ENCODE assay signal across 8 cellular contexts in genomic region chr2:42792087-42792582, GRCh38. TPM values are rescaled to one million over a fixed set of nuclear protein-coding genes. Genes with fewer than 3 reads are reported as not detected.
DNase-seq lines count a peak whose midpoint lies in the region; ATAC-seq, FAIRE-seq and TF ChIP-seq lines count a peak whose summit lies in the region.

No MANE protein-coding gene starts in this region.

- no peaks in the 10 kb centered on the region for H4K20me1 ChIP-seq in fibroblast of lung (ENCODE audit: control insufficient read depth, extremely low read depth, insufficient read depth, low read length)

- DNase-seq in CD1c-positive myeloid dendritic cell (ENCODE audit: extremely low spot score) (peak; percentile 72), SJSA1 (ENCODE audit: low read depth in 1 of 2, low spot score in 2 of 2) (no peak), fibroblast of lung (ENCODE audit: low read depth in 2 of 2) (no peak), DMS 273 treated with DMSO at 0.1 percent for 48 hours (lab: John Stamatoyannopoulos, UW) (no peak), RCC 7860 (ENCODE audit: low spot score) (no peak), Ammon's horn (ENCODE audit: low spot score) (no peak)

- peaks cover 7% of the 10 kb centered on the region for H3K4me1 ChIP-seq in SJSA1 (replicated peaks)
- no peaks in the 10 kb centered on the region for H3K4me1 ChIP-seq in fibroblast of lung (ENCODE audit: control insufficient read depth, extremely low read depth, insufficient read depth, low read length)
- H3K4me1 ChIP-seq in neutrophil (ENCODE audit: control insufficient read depth in 1 of 2, insufficient read depth in 1 of 2, low read depth in 1 of 2, low read length in 1 of 2): peaks cover 16 to 26% of the 10 kb centered on the region in 2 experiments

- H3K4me3 ChIP-seq in SJSA1: peak overlapping the region; percentile 22
- H3K4me3 ChIP-seq in fibroblast of lung (replicated peaks in 1 of 4; ENCODE audit: control extremely low read depth in 1 of 4, insufficient read depth in 1 of 4, low read depth in 3 of 4, low read length in 4 of 4): peak overlapping the region; percentile 21 to 51 (median 40)
- H3K4me3 ChIP-seq in neutrophil (ENCODE audit: low read depth in 1 of 2, low read length in 1 of 2): peak overlapping the region; percentile 71 to 80

- FAIRE-seq in RCC 7860 (lab: Jason Lieb, UNC): no peak

- H3K27me3 ChIP-seq in SJSA1 (replicated peaks): 0 out of 2 replicates have a peak, but pooled peaks cover 3% of the 10 kb centered on the region
- peaks cover 16% of the 10 kb centered on the region for H3K27me3 ChIP-seq in fibroblast of lung (ENCODE audit: control insufficient read depth, insufficient read depth, low read length)
- H3K27me3 ChIP-seq in neutrophil: peaks cover 7% of the 10 kb centered on the region

- H3K36me3 ChIP-seq in SJSA1 (no peaks in the 10 kb centered on the region), fibroblast of lung (ENCODE audit: control insufficient read depth, insufficient read depth, low read length) (no peaks in the 10 kb centered on the region), neutrophil (peaks cover 12% of the 10 kb centered on the region)

- ATAC-seq in GM21737 (IDR thresholded peaks at IDR 0.05; ENCODE audit: unreplicated experiment): peak; percentile 30

- no peak overlapping the region for H2AFZ ChIP-seq in fibroblast of lung (ENCODE audit: low read length)

- H3K79me2 ChIP-seq in fibroblast of lung (ENCODE audit: control insufficient read depth, insufficient read depth, low read length): no peaks in the 10 kb centered on the region

- TF ChIP-seq CTCF in fibroblast of lung (conservative IDR thresholded peaks at IDR 0.05 in 1 of 2, IDR thresholded peaks at IDR 0.05 in 1 of 2; ENCODE audit: low read depth in 1 of 2, low read length in 2 of 2): no peak
- TF ChIP-seq CTCF in neutrophil (IDR thresholded peaks at IDR 0.05): no peak

- H3K9ac ChIP-seq in fibroblast of lung (ENCODE audit: insufficient read depth, low read length): no peak overlapping the region

- 0 out of 2 replicates have a peak, but pooled peaks cover 2% of the 10 kb centered on the region for H3K9me3 ChIP-seq in SJSA1 (replicated peaks)
- no peaks in the 10 kb centered on the region for H3K9me3 ChIP-seq in fibroblast of lung (ENCODE audit: control insufficient read depth, insufficient read depth, low read depth, low read length)
- H3K9me3 ChIP-seq in neutrophil: no peaks in the 10 kb centered on the region

- peak overlapping the region; percentile 59 for H3K4me2 ChIP-seq in fibroblast of lung (ENCODE audit: extremely low read depth, insufficient read depth, low read length)

- no peak overlapping the region for H3K27ac ChIP-seq in SJSA1
- no peak overlapping the region for H3K27ac ChIP-seq in fibroblast of lung (ENCODE audit: insufficient read depth, low read length)
- H3K27ac ChIP-seq in neutrophil: peak overlapping the region; percentile 79

RNA-seq across cellular contexts. Expression of gene HAAO, which starts 0.2 kb away (rescaled TPM):
- not detected in 2 replicates for total RNA-seq in SJSA1 (2014; rRNA removed; shearing (Covaris generic))
- total RNA-seq in fibroblast of lung: 2.8 and 4.1 TPM in 2 replicates
- polyA plus RNA-seq in fibroblast of lung: 0.58 and 0.88 TPM in 2 replicates
- 1.0 and 1.2 TPM in 2 replicates for polyA plus RNA-seq in fibroblast of lung (2012)
- polyA minus RNA-seq in fibroblast of lung (ENCODE audit: low replicate concordance): 2.9 TPM in 1 of 2 replicates, not detected in the other

RNA-seq across cellular contexts. Expression of gene OXER1, which starts 28.2 kb away (rescaled TPM):
- not detected in 2 replicates for total RNA-seq in SJSA1 (2014; rRNA removed; shearing (Covaris generic))
- 0.17 and 0.26 TPM in 2 replicates for total RNA-seq in fibroblast of lung
- polyA plus RNA-seq in fibroblast of lung: 0.03 TPM in 1 of 2 replicates, not detected in the other
- polyA plus RNA-seq in fibroblast of lung (2012): not detected in 2 replicates
- polyA minus RNA-seq in fibroblast of lung (ENCODE audit: low replicate concordance): not detected in 2 replicates

Comparison
In these comparisons a context has a peak if more than half of its experiments do, and no peak if none do; other contexts are left out.
1. H3K4me3 ChIP-seq: peak in every context shown above with its lines; median percentile 76 in neutrophil; 40 in fibroblast of lung; 22 in SJSA1.